ENCODE assay signal across 28 cellular contexts in the genomic region with DNA sequence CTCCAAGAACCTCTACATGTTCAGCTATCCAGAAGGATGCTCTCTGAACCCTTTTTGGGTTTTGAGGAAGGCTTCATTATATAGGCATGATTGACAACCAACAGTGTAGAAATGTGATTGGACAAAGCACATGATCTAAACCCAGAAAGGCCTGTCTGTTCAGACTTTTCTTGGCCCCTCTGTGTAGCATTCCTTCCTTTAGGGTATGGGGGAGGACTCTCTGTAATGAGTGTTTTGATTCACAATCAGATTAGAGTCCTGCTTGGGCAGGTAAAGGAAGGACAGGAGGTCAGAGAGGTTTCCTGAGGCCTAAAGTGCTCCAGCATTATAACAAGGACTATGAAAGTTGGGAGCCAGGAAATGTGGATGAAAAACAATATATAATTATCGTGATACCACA. TPM values are rescaled to one million over a fixed set of nuclear protein-coding genes. Genes with fewer than 3 reads are reported as not detected.
"Had no signal": no experiment of that assay in that cellular context is flagged by ENCODE, and none has a peak within 500 bp of the region (broad histone marks: within the 10 kb centered on the region; RNA-seq: fewer than 3 reads in every experiment).

No MANE protein-coding gene starts in this region.

- H3K27me3 Mint-ChIP-seq: activated naive CD8-positive, alpha-beta T cell treated with anti-CD3 and anti-CD28 coated beads, Interleukin-2, amount 10 ng/mL, durations not matched to agents 7 days and 5 days; central memory CD8-positive, alpha-beta T cell; effector memory CD8-positive, alpha-beta T cell; progenitor cell of endocrine pancreas had no signal

- H3K27me3 ChIP-seq: breast epithelium, colonic mucosa, dorsolateral prefrontal cortex, esophagus muscularis mucosa, upper lobe of right lung had no signal

- H3K9me3 ChIP-seq: breast epithelium, colonic mucosa, esophagus muscularis mucosa, mucosa of descending colon, upper lobe of right lung had no signal

- H3K4me1 ChIP-seq: breast epithelium, colonic mucosa, upper lobe of right lung had no signal

- H3K4me3 ChIP-seq: breast epithelium, colonic mucosa, dorsolateral prefrontal cortex, esophagus muscularis mucosa, mucosa of descending colon, upper lobe of right lung had no signal

- H3K36me3 ChIP-seq: breast epithelium, colonic mucosa, esophagus muscularis mucosa, upper lobe of right lung, WERI-Rb-1 had no signal

- H3K4me1 Mint-ChIP-seq: activated naive CD8-positive, alpha-beta T cell treated with anti-CD3 and anti-CD28 coated beads, Interleukin-2, amount 10 ng/mL, durations not matched to agents 7 days and 5 days; central memory CD8-positive, alpha-beta T cell had no signal

- H3K4me3 Mint-ChIP-seq: activated naive CD4-positive, alpha-beta T cell treated with anti-CD3 and anti-CD28 coated beads for 36 hours; activated naive CD8-positive, alpha-beta T cell treated with anti-CD3 and anti-CD28 coated beads, Interleukin-2, amount 10 ng/mL, durations not matched to agents 7 days and 5 days; activated T-cell treated with anti-CD3 and anti-CD28 coated beads, Interleukin-2, amount 50 U/mL, for 4 hours; central memory CD8-positive, alpha-beta T cell; effector memory CD8-positive, alpha-beta T cell had no signal

- H3K27ac Mint-ChIP-seq: activated naive CD4-positive, alpha-beta T cell treated with anti-CD3 and anti-CD28 coated beads for 36 hours; activated naive CD8-positive, alpha-beta T cell treated with anti-CD3 and anti-CD28 coated beads, Interleukin-2, amount 10 ng/mL, durations not matched to agents 7 days and 5 days; effector memory CD8-positive, alpha-beta T cell had no signal

- H3K36me3 Mint-ChIP-seq: activated naive CD8-positive, alpha-beta T cell treated with anti-CD3 and anti-CD28 coated beads, Interleukin-2, amount 10 ng/mL, durations not matched to agents 7 days and 5 days had no signal

- DNase-seq: activated CD4-positive, alpha-beta T cell treated with anti-CD3 and anti-CD28 coated beads for 1 hour; activated CD4-positive, alpha-beta T cell treated with anti-CD3 and anti-CD28 coated beads, Interleukin-2, amount 50 U/mL, for 4 hours; activated CD8-positive, alpha-beta memory T cell treated with anti-CD3 and anti-CD28 coated beads, Interleukin-2, amount 50 U/mL, for 48 hours; activated effector memory CD4-positive, alpha-beta T cell treated with Interleukin-2 at 50 U/mL for 16 hours; activated naive CD4-positive, alpha-beta T cell treated with anti-CD3 and anti-CD28 coated beads for 36 hours; activated naive CD8-positive, alpha-beta T cell treated with anti-CD3 and anti-CD28 coated beads, Interleukin-2, amount 10 ng/mL, durations not matched to agents 7 days and 5 days; activated T-cell treated with anti-CD3 and anti-CD28 coated beads, Interleukin-2, amount 50 U/mL, for 4 hours; amniotic stem cell; colonic mucosa; dorsolateral prefrontal cortex; effector memory CD8-positive, alpha-beta T cell; glutamatergic neuron; hypothalamus; islet precursor cell; left cardiac atrium; mucosa of descending colon; stimulated activated CD4-positive, alpha-beta T cell treated with anti-CD3 and anti-CD28 coated beads, Interleukin-12 subunit alpha, Interleukin-12 subunit beta, amount 100 ng/mL, for 4 hours; stimulated activated CD4-positive, alpha-beta T cell treated with anti-CD3 and anti-CD28 coated beads, Interleukin-4, amount 100 ng/mL, for 4 hours; stimulated activated naive CD8-positive, alpha-beta T cell treated with anti-CD3 and anti-CD28 coated beads, Interleukin-15, Interleukin-2, amounts not matched to agents 100 U/mL and 50 U/mL, for 24 hours; T-helper 1 cell; WERI-Rb-1 had no signal

- ATAC-seq: activated T-cell treated with anti-CD3 and anti-CD28 coated beads, Interleukin-2, amount 50 U/mL, for 4 hours; effector memory CD8-positive, alpha-beta T cell; left cardiac atrium; mucosa of descending colon; right cardiac atrium; stimulated activated naive CD8-positive, alpha-beta T cell treated with anti-CD3 and anti-CD28 coated beads, Interleukin-15, Interleukin-2, amounts not matched to agents 100 U/mL and 50 U/mL, for 24 hours; upper lobe of right lung had no signal

- H3K27ac ChIP-seq: breast epithelium, colonic mucosa, dorsolateral prefrontal cortex, esophagus muscularis mucosa, upper lobe of right lung, WERI-Rb-1 had no signal

- H3K9me3 Mint-ChIP-seq: activated naive CD4-positive, alpha-beta T cell treated with anti-CD3 and anti-CD28 coated beads for 36 hours; activated naive CD8-positive, alpha-beta T cell treated with anti-CD3 and anti-CD28 coated beads, Interleukin-2, amount 10 ng/mL, durations not matched to agents 7 days and 5 days; activated T-cell treated with anti-CD3 and anti-CD28 coated beads, Interleukin-2, amount 50 U/mL, for 4 hours had no signal

RNA-seq across cellular contexts. Expression of gene GULP1, which starts 13.6 kb away (rescaled TPM):
- total RNA-seq: activated CD8-positive, alpha-beta memory T cell treated with anti-CD3 and anti-CD28 coated beads for 36 hours; activated naive CD4-positive, alpha-beta T cell treated with anti-CD3 and anti-CD28 coated beads for 36 hours; activated naive CD8-positive, alpha-beta T cell treated with anti-CD3 and anti-CD28 coated beads, Interleukin-2, amount 10 ng/mL, durations not matched to agents 7 days and 5 days had no signal
